Comparison of ENCODE assay signal across 27 cellular contexts in the genomic region with DNA sequence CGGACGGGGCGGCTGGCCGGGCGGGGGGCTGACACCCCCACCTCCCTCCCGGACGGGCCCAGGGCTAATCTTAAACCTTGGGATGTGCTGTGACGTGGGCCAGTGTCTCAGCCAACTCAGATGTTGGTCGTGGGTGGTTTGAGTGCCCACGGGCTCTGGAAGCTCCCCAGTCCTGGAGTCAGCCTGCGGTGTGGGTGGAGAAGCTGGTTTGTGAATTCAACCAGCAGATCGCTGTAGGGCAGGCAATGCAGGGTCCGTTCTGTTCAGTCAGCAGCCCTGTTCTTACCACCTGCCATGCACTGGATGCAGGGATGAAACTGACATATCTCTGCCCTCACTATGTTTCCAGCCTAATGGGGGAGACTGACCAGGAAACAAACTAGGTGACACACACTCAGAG. TPM values are rescaled to one million over a fixed set of nuclear protein-coding genes. Genes with fewer than 3 reads are reported as not detected.
"Had no signal": no experiment of that assay in that cellular context is flagged by ENCODE, and none has a peak within 500 bp of the region (broad histone marks: within the 10 kb centered on the region; RNA-seq: fewer than 3 reads in every experiment).

No MANE protein-coding gene starts in this region.

- ATAC-seq: left cardiac atrium; lower lobe of right lung; stimulated activated effector memory CD8-positive, alpha-beta T cell treated with anti-CD3 and anti-CD28 coated beads, Interleukin-12 subunit alpha, Interleukin-12 subunit beta, amount 100 ng/mL, for 72 hours had no signal

- H3K4me1 ChIP-seq: left ventricle myocardium inferior, lower lobe of right lung, right atrium auricular region, stomach, transverse colon had no signal

- H2AFZ ChIP-seq: hepatocyte had no signal

- H3K27ac ChIP-seq: coronary artery, dorsolateral prefrontal cortex, hepatocyte, left ventricle myocardium inferior, lower lobe of right lung, ovary, right atrium auricular region, stomach, thoracic aorta, transverse colon had no signal

- H3K9me3 Mint-ChIP-seq: naive B cell; stimulated activated effector memory CD8-positive, alpha-beta T cell treated with anti-CD3 and anti-CD28 coated beads, Interleukin-12 subunit alpha, Interleukin-12 subunit beta, amount 100 ng/mL, for 72 hours had no signal

- H3K79me2 ChIP-seq: hepatocyte had no signal

- H3K4me3 ChIP-seq: coronary artery, dorsolateral prefrontal cortex, hepatocyte, left ventricle myocardium inferior, lower lobe of right lung, ovary, right atrium auricular region, stomach, thoracic aorta, transverse colon had no signal

- H3K27ac Mint-ChIP-seq: naive B cell; stimulated activated effector memory CD8-positive, alpha-beta T cell treated with anti-CD3 and anti-CD28 coated beads, Interleukin-12 subunit alpha, Interleukin-12 subunit beta, amount 100 ng/mL, for 72 hours had no signal

- H3K9me3 ChIP-seq: left ventricle myocardium inferior, lower lobe of right lung, ovary, right atrium auricular region, stomach, thoracic aorta, transverse colon had no signal

- H3K4me3 Mint-ChIP-seq: naive B cell; stimulated activated effector memory CD8-positive, alpha-beta T cell treated with anti-CD3 and anti-CD28 coated beads, Interleukin-12 subunit alpha, Interleukin-12 subunit beta, amount 100 ng/mL, for 72 hours had no signal

- H3K4me1 Mint-ChIP-seq: naive B cell; stimulated activated effector memory CD8-positive, alpha-beta T cell treated with anti-CD3 and anti-CD28 coated beads, Interleukin-12 subunit alpha, Interleukin-12 subunit beta, amount 100 ng/mL, for 72 hours had no signal

- FAIRE-seq: kidney, small intestine had no signal

- DNase-seq: effector CD8-positive, alpha-beta T cell; foreskin melanocyte; head of caudate nucleus; kidney; left cardiac atrium; left ventricle myocardium inferior; lower lobe of right lung; mesendoderm; naive B cell; ovary; small intestine; stimulated activated CD4-positive, alpha-beta T cell treated with anti-CD3 and anti-CD28 coated beads, Interleukin-12 subunit alpha, Interleukin-12 subunit beta, amount 100 ng/mL, for 4 hours; stimulated activated CD4-positive, alpha-beta T cell treated with anti-CD3 and anti-CD28 coated beads, Interleukin-4, amount 100 ng/mL, for 1 hour; stimulated activated CD8-positive, alpha-beta memory T cell treated with anti-CD3 and anti-CD28 coated beads, Interleukin-4, amount 100 ng/mL, for 48 hours; stomach; substantia nigra; transverse colon had no signal

- H3K36me3 Mint-ChIP-seq: naive B cell; stimulated activated effector memory CD8-positive, alpha-beta T cell treated with anti-CD3 and anti-CD28 coated beads, Interleukin-12 subunit alpha, Interleukin-12 subunit beta, amount 100 ng/mL, for 72 hours had no signal

- H3K36me3 ChIP-seq: left ventricle myocardium inferior, lower lobe of right lung, ovary, right atrium auricular region, stomach, thoracic aorta, transverse colon had no signal

- H3K27me3 ChIP-seq: dorsolateral prefrontal cortex, hepatocyte, ovary, right atrium auricular region, stomach, transverse colon had no signal

- H3K4me2 ChIP-seq: hepatocyte had no signal

- H3K27me3 Mint-ChIP-seq: naive B cell had no signal

RNA-seq across cellular contexts. Expression of a gene that starts 13.1 kb away (rescaled TPM):
- total RNA-seq: chondrocyte, hepatocyte, kidney, left cardiac atrium, left ventricle myocardium inferior, lower lobe of right lung, posterior vena cava, right atrium auricular region, stomach, thoracic aorta, transverse colon, urinary bladder had no signal
- polyA plus RNA-seq: hepatocyte, ovary, small intestine, stomach, urinary bladder had no signal

RNA-seq across cellular contexts. Expression of a gene that starts 20.2 kb away (rescaled TPM):
- total RNA-seq: chondrocyte, hepatocyte, left cardiac atrium, left ventricle myocardium inferior, posterior vena cava, right atrium auricular region, thoracic aorta had no signal
- polyA plus RNA-seq: neural cell, ovary had no signal

RNA-seq across cellular contexts. Expression of a gene that starts 40.7 kb away (rescaled TPM):
- total RNA-seq: thoracic aorta had no signal
